In the genomic region with DNA sequence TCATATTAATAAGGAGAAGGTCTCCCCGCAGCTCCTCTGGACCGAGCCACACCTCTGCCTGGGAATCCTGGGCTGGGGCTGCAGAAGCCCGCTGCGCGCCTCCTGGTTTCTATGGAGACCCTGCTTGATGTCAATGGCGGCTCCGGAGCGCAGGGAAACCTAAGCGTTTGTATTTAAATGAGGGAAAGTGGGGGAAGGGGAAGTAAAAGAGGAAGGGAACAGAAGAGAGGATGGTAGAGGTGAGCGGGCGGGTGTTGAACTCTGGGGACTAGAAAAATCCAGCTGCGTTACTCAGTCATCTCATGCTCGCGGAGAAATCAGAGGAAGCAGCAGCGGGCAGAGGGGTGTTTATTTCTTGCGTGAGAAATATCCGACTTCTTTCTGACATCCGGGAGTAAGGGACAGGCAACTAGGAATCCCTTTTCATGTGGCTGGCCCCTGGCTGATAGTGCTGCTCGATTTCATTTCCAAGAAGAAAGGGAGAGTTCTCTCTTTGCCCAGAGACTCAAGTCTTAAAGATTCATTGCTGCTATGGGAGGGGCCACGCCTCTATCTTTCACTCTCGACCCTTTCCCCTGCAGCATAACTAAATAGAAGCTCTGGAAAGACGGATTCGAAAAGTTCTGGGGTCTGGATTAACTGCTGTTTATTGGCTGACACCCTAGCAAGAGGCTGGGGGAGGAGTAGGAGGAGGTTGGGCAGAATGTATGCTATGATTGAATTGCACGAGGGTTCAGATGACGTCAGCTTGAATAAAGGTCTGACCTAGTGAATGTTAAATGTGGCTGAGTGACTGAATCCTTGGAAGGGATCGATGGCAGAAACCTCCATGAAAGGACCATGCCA, we compare ENCODE assay signal across 8 cellular contexts.
DNase-seq lines count a peak whose midpoint lies in the region; ATAC-seq, FAIRE-seq and TF ChIP-seq lines count a peak whose summit lies in the region.

No MANE protein-coding gene starts in this region.

- DNase-seq in activated effector memory CD4-positive, alpha-beta T cell treated with anti-CD3 and anti-CD28 coated beads, Interleukin-2, amount 50 U/mL, for 16 hours, result peak; percentile 63
- DNase-seq in activated effector memory CD4-positive, alpha-beta T cell treated with Interleukin-2 at 50 U/mL for 16 hours, result no peak
- peak; percentile 51 for DNase-seq in NCI-H2029 treated with DMSO at 0.1 percent for 48 hours (lab: John Stamatoyannopoulos, UW)
- peak; percentile 22 for DNase-seq in activated CD8-positive, alpha-beta T cell treated with anti-CD3 and anti-CD28 coated beads for 36 hours
- peak; percentile 56 for DNase-seq in fibroblast of the aortic adventitia (ENCODE audit: low read depth)
- DNase-seq in natural killer cell treated with Interleukin-12 subunit alpha and Interleukin-12 subunit beta and Interleukin-15 and Interleukin-18, amount 100 ng/mL, for 72 hours (ENCODE audit: low spot score), result no peak
- no peak for DNase-seq in RCC 7860 (ENCODE audit: low spot score)

- peaks cover 42% of the 10 kb centered on the region for H3K27me3 Mint-ChIP-seq in activated CD8-positive, alpha-beta T cell treated with anti-CD3 and anti-CD28 coated beads for 36 hours
- peaks cover 41 to 50% of the 10 kb centered on the region in 2 donors for H3K27me3 Mint-ChIP-seq in natural killer cell treated with Interleukin-12 subunit alpha and Interleukin-12 subunit beta and Interleukin-15 and Interleukin-18, amount 100 ng/mL, for 72 hours

- no peak for FAIRE-seq in RCC 7860 (lab: Jason Lieb, UNC)

- no peaks in the 10 kb centered on the region for H3K9me3 Mint-ChIP-seq in activated CD8-positive, alpha-beta T cell treated with anti-CD3 and anti-CD28 coated beads for 36 hours
- H3K9me3 Mint-ChIP-seq in natural killer cell treated with Interleukin-12 subunit alpha and Interleukin-12 subunit beta and Interleukin-15 and Interleukin-18, amount 100 ng/mL, for 72 hours, result no peaks in the 10 kb centered on the region

- POLR2A ChIA-PET in activated CD8-positive, alpha-beta T cell treated with anti-CD3 and anti-CD28 coated beads for 36 hours (lab: Charles Lee), result interaction anchor here (0.6 kb wide), 1 partner anchor 83 kb away, joined by 3 read pairs; no protein-coding TSS in a partner anchor

- H3K4me3 ChIP-seq in fibroblast of the aortic adventitia (ENCODE audit: low read depth, low read length), result peak overlapping the region; percentile 67

- TF ChIP-seq CTCF in activated CD8-positive, alpha-beta T cell treated with anti-CD3 and anti-CD28 coated beads for 36 hours (IDR thresholded peaks at IDR 0.05), result no peak
- no peak for TF ChIP-seq CTCF in fibroblast of the aortic adventitia (IDR thresholded peaks at IDR 0.05; ENCODE audit: insufficient read depth, low read length)

- peak overlapping the region; percentile 77 for H3K4me3 Mint-ChIP-seq in activated CD8-positive, alpha-beta T cell treated with anti-CD3 and anti-CD28 coated beads for 36 hours
- peak overlapping the region; percentile 78 for H3K4me3 Mint-ChIP-seq in natural killer cell treated with Interleukin-12 subunit alpha and Interleukin-12 subunit beta and Interleukin-15 and Interleukin-18, amount 100 ng/mL, for 72 hours

- no peaks in the 10 kb centered on the region for H3K36me3 Mint-ChIP-seq in activated CD8-positive, alpha-beta T cell treated with anti-CD3 and anti-CD28 coated beads for 36 hours (ENCODE audit: low read depth)
- H3K36me3 Mint-ChIP-seq in natural killer cell treated with Interleukin-12 subunit alpha and Interleukin-12 subunit beta and Interleukin-15 and Interleukin-18, amount 100 ng/mL, for 72 hours, result no peaks in the 10 kb centered on the region

- peak; percentile 73 for ATAC-seq in activated CD8-positive, alpha-beta T cell treated with anti-CD3 and anti-CD28 coated beads for 36 hours
- ATAC-seq in natural killer cell treated with Interleukin-12 subunit alpha and Interleukin-12 subunit beta and Interleukin-15 and Interleukin-18, amount 100 ng/mL, for 72 hours, result peak; percentile 40 to 69
- ATAC-seq in GM21737 (IDR thresholded peaks at IDR 0.05; ENCODE audit: unreplicated experiment), result no peak

- CTCF ChIA-PET in activated CD8-positive, alpha-beta T cell treated with anti-CD3 and anti-CD28 coated beads for 36 hours (lab: Charles Lee), result no interaction called here

- H3K4me1 Mint-ChIP-seq in activated CD8-positive, alpha-beta T cell treated with anti-CD3 and anti-CD28 coated beads for 36 hours (ENCODE audit: low read depth), result peaks cover 17% of the 10 kb centered on the region
- peaks cover 18 to 21% of the 10 kb centered on the region in 2 donors for H3K4me1 Mint-ChIP-seq in natural killer cell treated with Interleukin-12 subunit alpha and Interleukin-12 subunit beta and Interleukin-15 and Interleukin-18, amount 100 ng/mL, for 72 hours (ENCODE audit: low read depth in 2 of 2)

- intact Hi-C loops in activated CD8-positive, alpha-beta T cell treated with anti-CD3 and anti-CD28 coated beads for 36 hours (cut with micrococcal nuclease), result no loop called here

- no peak overlapping the region for H3K27ac Mint-ChIP-seq in activated CD8-positive, alpha-beta T cell treated with anti-CD3 and anti-CD28 coated beads for 36 hours
- peak overlapping the region in 1 of 2 donors; percentile 76 for H3K27ac Mint-ChIP-seq in natural killer cell treated with Interleukin-12 subunit alpha and Interleukin-12 subunit beta and Interleukin-15 and Interleukin-18, amount 100 ng/mL, for 72 hours

Comparison
In these comparisons a context has a peak if more than half of its experiments do, and no peak if none do; other contexts are left out.
1. DNase-seq: peak in activated effector memory CD4-positive, alpha-beta T cell treated with anti-CD3 and anti-CD28 coated beads, Interleukin-2, amount 50 U/mL, for 16 hours (single experiment), NCI-H2029 treated with DMSO at 0.1 percent for 48 hours (single experiment), activated CD8-positive, alpha-beta T cell treated with anti-CD3 and anti-CD28 coated beads for 36 hours (single experiment) and fibroblast of the aortic adventitia (single experiment); none in activated effector memory CD4-positive, alpha-beta T cell treated with Interleukin-2 at 50 U/mL for 16 hours (single experiment), natural killer cell treated with Interleukin-12 subunit alpha and Interleukin-12 subunit beta and Interleukin-15 and Interleukin-18, amount 100 ng/mL, for 72 hours (single experiment) and RCC 7860 (single experiment).